ENCODE assay signal across 27 cellular contexts in genomic region chr14:56723418-56723817, GRCh38.
"Had no signal": no experiment of that assay in that cellular context is flagged by ENCODE, and none has a peak within 500 bp of the region (broad histone marks: within the 10 kb centered on the region; RNA-seq: fewer than 3 reads in every experiment).

No MANE protein-coding gene starts in this region.

- H3K27ac ChIP-seq: neural progenitor cell, ovary, parathyroid adenoma, psoas muscle, right lobe of liver, sigmoid colon, suprapubic skin, testis, tibial artery, transverse colon, upper lobe of right lung, vagina had no signal

- FAIRE-seq: small intestine had no signal

- DNase-seq: natural killer cell; occipital lobe; ovary; posterior cingulate gyrus; psoas muscle; right cardiac atrium; right lobe of liver; sigmoid colon; small intestine; stimulated activated CD4-positive, alpha-beta T cell treated with anti-CD3 and anti-CD28 coated beads, Interleukin-15, amount 100 ng/mL, for 24 hours; stimulated activated CD4-positive, alpha-beta T cell treated with anti-CD3 and anti-CD28 coated beads, Interleukin-2, amount 100 ng/mL, for 24 hours; stimulated activated CD4-positive, alpha-beta T cell treated with anti-CD3 and anti-CD28 coated beads, Interleukin-2, amount 100 ng/mL, for 48 hours; stimulated activated CD4-positive, alpha-beta T cell treated with anti-CD3 and anti-CD28 coated beads, Interleukin-4, amount 100 ng/mL, for 24 hours; stimulated activated CD8-positive, alpha-beta memory T cell treated with anti-CD3 and anti-CD28 coated beads, Interleukin-4, amount 100 ng/mL, for 48 hours; stimulated activated naive CD4-positive, alpha-beta T cell; stimulated activated naive CD8-positive, alpha-beta T cell treated with anti-CD3 and anti-CD28 coated beads, Interleukin-15, amount 100 ng/mL, for 72 hours; stimulated activated naive CD8-positive, alpha-beta T cell treated with anti-CD3 and anti-CD28 coated beads, Interleukin-15, Interleukin-2, amounts not matched to agents 100 U/mL and 50 U/mL, for 24 hours; substantia nigra; testis; tibial artery; transverse colon; upper lobe of right lung had no signal

- ATAC-seq: natural killer cell; psoas muscle; right cardiac atrium; right lobe of liver; stimulated activated memory B cell treated with anti-CD40 and anti-IgM and Interleukin-4, amounts not matched to agents 10 μg/mL and 1 μg/mL and 100 μg/mL, for 72 hours; stimulated activated naive CD8-positive, alpha-beta T cell treated with anti-CD3 and anti-CD28 coated beads, Interleukin-15, amount 100 ng/mL, for 72 hours; stimulated activated naive CD8-positive, alpha-beta T cell treated with anti-CD3 and anti-CD28 coated beads, Interleukin-15, Interleukin-2, amounts not matched to agents 100 U/mL and 50 U/mL, for 24 hours; upper lobe of right lung had no signal

- H3K9me3 ChIP-seq: ovary, psoas muscle, right lobe of liver, sigmoid colon, suprapubic skin, testis, tibial artery, transverse colon, upper lobe of right lung, vagina had no signal

- H3K4me2 ChIP-seq: neural progenitor cell had no signal

- H3K36me3 ChIP-seq: neural progenitor cell, ovary, right lobe of liver, sigmoid colon, suprapubic skin, tibial artery, transverse colon, upper lobe of right lung, vagina had no signal

- H3K4me3 ChIP-seq: neural progenitor cell, ovary, psoas muscle, right lobe of liver, sigmoid colon, suprapubic skin, testis, tibial artery, transverse colon, upper lobe of right lung, vagina had no signal

- H3K4me1 ChIP-seq: parathyroid adenoma, psoas muscle, right lobe of liver, sigmoid colon, suprapubic skin, testis, tibial artery, transverse colon, upper lobe of right lung, vagina had no signal
